In genomic region chr15:68603951-68604350, GRCh38 we compare ENCODE assay signal across 20 cellular contexts. TPM values are rescaled to one million over a fixed set of nuclear protein-coding genes. Genes with fewer than 3 reads are reported as not detected.
"Had no signal": no experiment of that assay in that cellular context is flagged by ENCODE, and none has a peak within 500 bp of the region (broad histone marks: within the 10 kb centered on the region; RNA-seq: fewer than 3 reads in every experiment).

No MANE protein-coding gene starts in this region.

- H3K9me3 Mint-ChIP-seq: activated naive CD4-positive, alpha-beta T cell treated with anti-CD3 and anti-CD28 coated beads for 36 hours; activated naive CD8-positive, alpha-beta T cell treated with anti-CD3 and anti-CD28 coated beads, Interleukin-2, amount 10 ng/mL, durations not matched to agents 7 days and 5 days; effector memory CD8-positive, alpha-beta T cell had no signal

- DNase-seq: activated CD4-positive, alpha-beta T cell treated with anti-CD3 and anti-CD28 coated beads for 4 hours; activated CD4-positive, alpha-beta T cell treated with anti-CD3 and anti-CD28 coated beads, Interleukin-2, amount 50 U/mL, for 48 hours; activated CD4-positive, CD25-positive, alpha-beta regulatory T cell; activated naive CD4-positive, alpha-beta T cell treated with anti-CD3 and anti-CD28 coated beads for 36 hours; activated naive CD8-positive, alpha-beta T cell treated with anti-CD3 and anti-CD28 coated beads, Interleukin-2, amount 10 ng/mL, durations not matched to agents 7 days and 5 days; activated T-cell treated with anti-CD3 and anti-CD28 coated beads, Interleukin-2, amount 50 U/mL, for 48 hours; amniotic stem cell; caudate nucleus; effector memory CD8-positive, alpha-beta T cell; gastrocnemius medialis; stimulated activated CD4-positive, alpha-beta T cell treated with anti-CD3 and anti-CD28 coated beads, Interleukin-4, amount 100 ng/mL, for 1 hour; stimulated activated naive CD4-positive, alpha-beta T cell; T-helper 9 cell; upper lobe of left lung had no signal

- H3K27me3 ChIP-seq: esophagus muscularis mucosa, gastrocnemius medialis, upper lobe of left lung had no signal

- H3K4me3 ChIP-seq: esophagus muscularis mucosa, gastrocnemius medialis, thoracic aorta, upper lobe of left lung had no signal

- H3K36me3 Mint-ChIP-seq: activated naive CD8-positive, alpha-beta T cell treated with anti-CD3 and anti-CD28 coated beads, Interleukin-2, amount 10 ng/mL, durations not matched to agents 7 days and 5 days had no signal

- FAIRE-seq: colon, endothelial cell of umbilical vein, islet of Langerhans had no signal

- H3K27ac Mint-ChIP-seq: activated naive CD4-positive, alpha-beta T cell treated with anti-CD3 and anti-CD28 coated beads for 36 hours; activated naive CD8-positive, alpha-beta T cell treated with anti-CD3 and anti-CD28 coated beads, Interleukin-2, amount 10 ng/mL, durations not matched to agents 7 days and 5 days; effector memory CD8-positive, alpha-beta T cell had no signal

- H3K36me3 ChIP-seq: esophagus muscularis mucosa, gastrocnemius medialis, thoracic aorta, upper lobe of left lung had no signal

- H3K4me3 Mint-ChIP-seq: activated naive CD4-positive, alpha-beta T cell treated with anti-CD3 and anti-CD28 coated beads for 36 hours; activated naive CD8-positive, alpha-beta T cell treated with anti-CD3 and anti-CD28 coated beads, Interleukin-2, amount 10 ng/mL, durations not matched to agents 7 days and 5 days; effector memory CD8-positive, alpha-beta T cell had no signal

- ATAC-seq: effector memory CD8-positive, alpha-beta T cell; gastrocnemius medialis had no signal

- H3K4me1 Mint-ChIP-seq: activated naive CD8-positive, alpha-beta T cell treated with anti-CD3 and anti-CD28 coated beads, Interleukin-2, amount 10 ng/mL, durations not matched to agents 7 days and 5 days had no signal

- H3K9me3 ChIP-seq: esophagus muscularis mucosa, gastrocnemius medialis, thoracic aorta, upper lobe of left lung had no signal

- H3K27ac ChIP-seq: esophagus muscularis mucosa, gastrocnemius medialis, thoracic aorta, upper lobe of left lung had no signal

RNA-seq across cellular contexts. Expression of gene CORO2B, which starts 25.2 kb away (rescaled TPM):
- total RNA-seq: activated naive CD4-positive, alpha-beta T cell treated with anti-CD3 and anti-CD28 coated beads for 36 hours; activated naive CD8-positive, alpha-beta T cell treated with anti-CD3 and anti-CD28 coated beads, Interleukin-2, amount 10 ng/mL, durations not matched to agents 7 days and 5 days; T-helper 1 cell treated with Interleukin-12 subunit alpha and Interleukin-12 subunit beta and Interleukin-4 antibody, amounts not matched to agents 30 ng/mL and 1 ng/mL, for 36 hours had no signal
